ENCODE assay signal across 31 cellular contexts in genomic region chr11:94796863-94797262, GRCh38. TPM values are rescaled to one million over a fixed set of nuclear protein-coding genes. Genes with fewer than 3 reads are reported as not detected.
DNase-seq lines count a peak whose midpoint lies in the region; ATAC-seq, FAIRE-seq and TF ChIP-seq lines count a peak whose summit lies in the region.
"Had no signal": no experiment of that assay in that cellular context is flagged by ENCODE, and none has a peak within 500 bp of the region (broad histone marks: within the 10 kb centered on the region; RNA-seq: fewer than 3 reads in every experiment).

No MANE protein-coding gene starts in this region.

- no peaks in the 10 kb centered on the region for H3K9me1 ChIP-seq in endothelial cell of umbilical vein (replicated peaks; ENCODE audit: control insufficient read depth, extremely low read depth, insufficient read depth, low read length)

- H3K27ac ChIP-seq in endothelial cell of umbilical vein (ENCODE audit: insufficient read depth, low read depth, low read length) (no peak overlapping the region), gastrocnemius medialis (peak overlapping the region; percentile 89 to 91 (median 90))
- H3K27ac ChIP-seq: adrenal gland; BLaER1 treated with 17β-estradiol and CSF1 and Interleukin-3, amounts not matched to agents 10 nM and 100 nM; KMS-11; suprapubic skin; upper lobe of right lung had no signal

- peaks cover 7 to 11% of the 10 kb centered on the region in 2 experiments for H3K36me3 ChIP-seq in endothelial cell of umbilical vein (ENCODE audit: control insufficient read depth in 2 of 2, extremely low read depth in 1 of 2, insufficient read depth in 2 of 2, low read length in 2 of 2)
- H3K36me3 ChIP-seq in gastrocnemius medialis, result peaks cover 0 to 9% of the 10 kb centered on the region in 2 donors

- in situ Hi-C loops in gastrocnemius medialis (cut with MboI; ENCODE audit: low sequenced_read_pairs in 4 of 4), result no loop called here

- POLR2A ChIA-PET in endothelial cell of umbilical vein (lab: Charles Lee), result no interaction called here

- ATAC-seq in gastrocnemius medialis, result no peak
- ATAC-seq: activated CD4-positive, CD25-positive, alpha-beta regulatory T cell treated with anti-CD3 and anti-CD28 coated beads, Interleukin-2, amount 50 U/mL, for 24 hours; left ventricle myocardium superior; sciatic nerve; stimulated activated memory B cell treated with anti-CD40 and anti-IgM and Interleukin-4, amounts not matched to agents 10 μg/mL and 1 μg/mL and 100 μg/mL, for 72 hours; T-helper 17 cell; upper lobe of right lung had no signal

- BruUV-seq in endothelial cell of umbilical vein (replicated peaks; lab: Mats Ljungman, UMichigan), result no TSS peak

- dilution Hi-C loops in endothelial cell of umbilical vein (cut with MboI; ENCODE audit: extremely low pct_ligation_motif_present, low sequenced_read_pairs), result no loop called here

- no peak overlapping the region for H2AFZ ChIP-seq in endothelial cell of umbilical vein (ENCODE audit: low read depth, low read length)

- CTCF ChIA-PET in endothelial cell of umbilical vein (lab: Charles Lee), result interaction anchor here (1.0 to 2.1 kb wide), 2 partner anchors 11 to 16 kb away, joined by 3 to 8 read pairs; no protein-coding TSS in a partner anchor

- H3K27me3 ChIP-seq in endothelial cell of umbilical vein (ENCODE audit: control insufficient read depth in 2 of 2, insufficient read depth in 2 of 2, low read length in 2 of 2), result no peaks in the 10 kb centered on the region
- H3K27me3 ChIP-seq in gastrocnemius medialis, result no peaks in the 10 kb centered on the region
- H3K27me3 ChIP-seq: adrenal gland; BLaER1 treated with 17β-estradiol and CSF1 and Interleukin-3, amounts not matched to agents 10 nM and 100 nM; suprapubic skin; upper lobe of right lung had no signal

- no peak for FAIRE-seq in endothelial cell of umbilical vein (lab: Jason Lieb, UNC)
- FAIRE-seq: GM12892, kidney, TTC549 had no signal

- H3K9ac ChIP-seq in endothelial cell of umbilical vein (replicated peaks; ENCODE audit: extremely low read depth, insufficient read depth, low read length), result no peak overlapping the region
- H3K9ac ChIP-seq: BLaER1 treated with 17β-estradiol and CSF1 and Interleukin-3, amounts not matched to agents 10 nM and 100 nM; KMS-11 had no signal

- H3K9me3 ChIP-seq in endothelial cell of umbilical vein (replicated peaks; ENCODE audit: control insufficient read depth, insufficient read depth, low read length) (no peaks in the 10 kb centered on the region), gastrocnemius medialis (no peaks in the 10 kb centered on the region)
- H3K9me3 ChIP-seq: adrenal gland, suprapubic skin, upper lobe of right lung had no signal

- H4K20me1 ChIP-seq in endothelial cell of umbilical vein (replicated peaks; ENCODE audit: control insufficient read depth, extremely low read depth, insufficient read depth, low read length), result no peaks in the 10 kb centered on the region

- H3K79me2 ChIP-seq in endothelial cell of umbilical vein (ENCODE audit: control insufficient read depth, insufficient read depth, low read length), result peaks cover 73% of the 10 kb centered on the region

- H3K4me1 ChIP-seq in endothelial cell of umbilical vein (ENCODE audit: control insufficient read depth, extremely low read depth, insufficient read depth, low read length) (peaks cover 44% of the 10 kb centered on the region), gastrocnemius medialis (peaks cover 94% of the 10 kb centered on the region in 2 donors)

- TF ChIP-seq CTCF in endothelial cell of umbilical vein (IDR thresholded peaks at IDR 0.05; ENCODE audit: extremely low read depth in 1 of 2, insufficient read depth in 1 of 2, low read depth in 1 of 2, low read length in 2 of 2) (no peak), gastrocnemius medialis (IDR thresholded peaks at IDR 0.05 in 4 of 5, conservative IDR thresholded peaks at IDR 0.05 in 1 of 5) (no peak)

- peak overlapping the region; percentile 26 for H3K4me2 ChIP-seq in endothelial cell of umbilical vein (ENCODE audit: insufficient read depth, low read length)
- H3K4me2 ChIP-seq: KMS-11 had no signal

- no peak overlapping the region for H3K4me3 ChIP-seq in endothelial cell of umbilical vein (replicated peaks in 1 of 3; ENCODE audit: insufficient read depth in 1 of 3, low read depth in 1 of 3, low read length in 3 of 3)
- H3K4me3 ChIP-seq in gastrocnemius medialis, result no peak overlapping the region
- H3K4me3 ChIP-seq: adrenal gland; BLaER1 treated with 17β-estradiol and CSF1 and Interleukin-3, amounts not matched to agents 10 nM and 100 nM; suprapubic skin; upper lobe of right lung had no signal

- intact Hi-C loops in endothelial cell of umbilical vein (cut with micrococcal nuclease), result loop anchor here (10.0 kb wide), 1 partner anchor 988 kb away; the partner anchor contains the start of gene FAM76B
- intact Hi-C loops in gastrocnemius medialis (cut with DNase I; ENCODE audit: low total_unique reads), result loop anchor here (5.0 to 10.0 kb wide), 2 partner anchors 50 to 308 kb away; no protein-coding TSS in a partner anchor

- DNase-seq in EL, result peak; percentile 36
- peak; percentile 19 for DNase-seq in M059J (ENCODE audit: low read depth)
- no peak for DNase-seq in endothelial cell of umbilical vein (ENCODE audit: low read depth, low spot score)
- no peak for DNase-seq in gastrocnemius medialis
- DNase-seq in GM19238 (ENCODE audit: insufficient read length, low spot score), result no peak
- DNase-seq in HT-29 (ENCODE audit: low spot score), result no peak
- DNase-seq in inferior parietal cortex (ENCODE audit: extremely low spot score), result no peak
- DNase-seq in iPS-NIHi7 (ENCODE audit: extremely low spot score), result no peak
- DNase-seq: activated CD4-positive, alpha-beta T cell treated with anti-CD3 and anti-CD28 coated beads, Interleukin-2, amount 50 U/mL, for 48 hours; activated CD8-positive, alpha-beta memory T cell treated with anti-CD3 and anti-CD28 coated beads, Interleukin-2, amount 50 U/mL, for 4 hours; activated naive CD4-positive, alpha-beta T cell treated with Interleukin-2 at 50 U/mL for 16 hours; adrenal gland; DMS153; glutamatergic neuron; kidney; left ventricle myocardium superior; NCI-H1417 treated with DMSO at 0.1 percent for 48 hours; NCI-H2029 treated with DMSO at 0.1 percent for 48 hours; NCI-H526; posterior cingulate gyrus; stimulated activated CD4-positive, alpha-beta T cell treated with anti-CD3 and anti-CD28 coated beads, Interleukin-15, amount 100 ng/mL, for 24 hours; T-helper 17 cell; upper lobe of right lung had no signal

- TF ChIP-seq POLR2A in endothelial cell of umbilical vein (IDR thresholded peaks at IDR 0.05; ENCODE audit: low read depth, low read length) (no peak), gastrocnemius medialis (IDR thresholded peaks at IDR 0.05) (no peak)

TF ChIP-seq in endothelial cell of umbilical vein, 7 proteins besides CTCF, POLR2A, EP300 and RAD21:
- no peak for TF ChIP-seq EZH2 (IDR thresholded peaks at IDR 0.05; ENCODE audit: borderline replicate concordance, low read depth, low read length, severe bottlenecking)
- TF ChIP-seq GATA2 (IDR thresholded peaks at IDR 0.05; ENCODE audit: insufficient read depth, insufficient read length, low read depth, low read length), result no peak
- no peak for TF ChIP-seq POLR2AphosphoS5 (IDR thresholded peaks at IDR 0.05; ENCODE audit: insufficient read depth, low read depth, low read length)
- peak; percentile 57 for TF ChIP-seq FOS (IDR thresholded peaks at IDR 0.05; ENCODE audit: borderline replicate concordance, insufficient read depth, low read length)
- TF ChIP-seq JUN (IDR thresholded peaks at IDR 0.05; ENCODE audit: borderline replicate concordance, insufficient read depth, insufficient read length, low read depth), result peak; percentile 48
- TF ChIP-seq MYC (IDR thresholded peaks at IDR 0.05; ENCODE audit: low read depth, low read length), result no peak
- no peak for TF ChIP-seq MAX (IDR thresholded peaks at IDR 0.05; ENCODE audit: insufficient read depth, insufficient read length)

RNA-seq across cellular contexts. Expression of gene AMOTL1, which starts 28.7 kb away (rescaled TPM):
- total RNA-seq in M059J (2014; rRNA removed; shearing (Covaris generic)), result 12.7 and 18.9 TPM in 2 replicates
- total RNA-seq in endothelial cell of umbilical vein (37.8 and 41.8 TPM in 2 replicates), gastrocnemius medialis (100 to 1,000 TPM; 150 to 393 (median 244) TPM)
- 11.3 and 12.5 TPM in 2 replicates for polyA plus RNA-seq in endothelial cell of umbilical vein
- 13.8 and 14.8 TPM in 2 replicates for polyA plus RNA-seq in endothelial cell of umbilical vein (2011; cell fraction: cytosol; rRNA removed)
- 19.8 and 22.7 TPM in 2 replicates for polyA plus RNA-seq in endothelial cell of umbilical vein (2011; cell fraction: nucleus; rRNA removed)
- polyA plus RNA-seq in endothelial cell of umbilical vein (2012), result 24.6 and 26.3 TPM in 2 replicates
- polyA minus RNA-seq in endothelial cell of umbilical vein, result 38.8 and 39.2 TPM in 2 replicates
- polyA minus RNA-seq in endothelial cell of umbilical vein (2011; cell fraction: cytosol; rRNA and poly(A)+ RNA removed), result 10.3 TPM
- 35.5 and 46.7 TPM in 2 replicates for polyA minus RNA-seq in endothelial cell of umbilical vein (2011; cell fraction: nucleus; rRNA and poly(A)+ RNA removed)
- not detected in 2 replicates for total RNA-seq in HT-29 (2014; rRNA removed; shearing (Covaris generic))

Comparison
In these comparisons a context has a peak if more than half of its experiments do, and no peak if none do; other contexts are left out.
1. DNase-seq: peak in EL (single experiment) and M059J (single experiment); none in endothelial cell of umbilical vein (single experiment), gastrocnemius medialis (0 of 2), GM19238 (single experiment), HT-29 (single experiment), inferior parietal cortex (single experiment) and iPS-NIHi7 (single experiment).
2. RNA of gene AMOTL1, which starts 28.7 kb away (total RNA-seq): 150 to 393 TPM in gastrocnemius medialis, 37.8 to 41.8 TPM in endothelial cell of umbilical vein and 12.7 to 18.9 TPM in M059J; not detected in HT-29; every median in the first group is over 10 times any median in the second.